ENCODE assay signal across 8 cellular contexts in genomic region chr17:30117548-30118155, GRCh38. TPM values are rescaled to one million over a fixed set of nuclear protein-coding genes. Genes with fewer than 3 reads are reported as not detected.
DNase-seq lines count a peak whose midpoint lies in the region; ATAC-seq and TF ChIP-seq lines count a peak whose summit lies in the region.

No MANE protein-coding gene starts in this region.

- H3K36me3 ChIP-seq in adipocyte (ENCODE audit: control insufficient read depth, insufficient read depth, low read length, severe bottlenecking), result peaks cover 16% of the 10 kb centered on the region
- H3K36me3 ChIP-seq in thoracic aorta, result peaks cover 3% of the 10 kb centered on the region

- peak overlapping the region; percentile 95 for H3K4me3 ChIP-seq in adipocyte (ENCODE audit: low read length)
- H3K4me3 ChIP-seq in thoracic aorta, result peak overlapping the region; percentile 91

- H3K27me3 ChIP-seq in adipocyte (replicated peaks; ENCODE audit: control insufficient read depth, insufficient read depth, low read length), result no peaks in the 10 kb centered on the region
- H3K27me3 ChIP-seq in layer of hippocampus (ENCODE audit: control insufficient read depth, insufficient read depth, low read length), result no peaks in the 10 kb centered on the region
- H3K27me3 ChIP-seq in thoracic aorta (replicated peaks; ENCODE audit: insufficient read depth), result no peaks in the 10 kb centered on the region

- no peaks in the 10 kb centered on the region for H3K27me3 Mint-ChIP-seq in activated CD8-positive, alpha-beta memory T cell treated with anti-CD3 and anti-CD28 coated beads, Interleukin-2, amount 10 ng/mL, durations not matched to agents 7 days and 5 days

- H3K4me3 Mint-ChIP-seq in activated CD8-positive, alpha-beta memory T cell treated with anti-CD3 and anti-CD28 coated beads, Interleukin-2, amount 10 ng/mL, durations not matched to agents 7 days and 5 days, result peak overlapping the region; percentile 99

- no peak for DNase-seq in activated CD8-positive, alpha-beta memory T cell treated with anti-CD3 and anti-CD28 coated beads, Interleukin-2, amount 10 ng/mL, durations not matched to agents 7 days and 5 days
- DNase-seq in activated CD8-positive, alpha-beta memory T cell treated with anti-CD3 and anti-CD28 coated beads, Interleukin-2, amount 50 U/mL, for 4 hours, result no peak
- DNase-seq in adipocyte (ENCODE audit: low read depth), result peak; percentile 42
- DNase-seq in thoracic aorta (ENCODE audit: low spot score), result no peak
- no peak for DNase-seq in NK-92 treated with Interleukin-12 subunit alpha and Interleukin-12 subunit beta, amount 100 ng/mL, for 24 hours (lab: John Stamatoyannopoulos, UW)

- H3K9me3 ChIP-seq in adipocyte (ENCODE audit: control insufficient read depth, low read length), result no peaks in the 10 kb centered on the region
- no peaks in the 10 kb centered on the region for H3K9me3 ChIP-seq in thoracic aorta

- H3K4me1 ChIP-seq in adipocyte (ENCODE audit: control insufficient read depth, insufficient read depth, low read length) (peaks cover 17% of the 10 kb centered on the region), thoracic aorta (ENCODE audit: control insufficient read depth in 1 of 2, low read depth in 2 of 2) (peaks cover 22 to 29% of the 10 kb centered on the region in 2 donors)

- no peak for TF ChIP-seq CTCF in thoracic aorta (IDR thresholded peaks at IDR 0.05)

- no peaks in the 10 kb centered on the region for H3K9me3 Mint-ChIP-seq in activated CD8-positive, alpha-beta memory T cell treated with anti-CD3 and anti-CD28 coated beads, Interleukin-2, amount 10 ng/mL, durations not matched to agents 7 days and 5 days (ENCODE audit: low read depth)

- H3K27ac Mint-ChIP-seq in activated CD8-positive, alpha-beta memory T cell treated with anti-CD3 and anti-CD28 coated beads, Interleukin-2, amount 10 ng/mL, durations not matched to agents 7 days and 5 days, result peak overlapping the region; percentile 99

- H3K9ac ChIP-seq in adipocyte (ENCODE audit: low read length), result peak overlapping the region; percentile 98

- H3K27ac ChIP-seq in layer of hippocampus (ENCODE audit: low read depth, low read length) (peak overlapping the region; percentile 88), thoracic aorta (peak overlapping the region; percentile 93 to 98)

- CTCF ChIA-PET in activated CD8-positive, alpha-beta memory T cell treated with anti-CD3 and anti-CD28 coated beads, Interleukin-2, amount 10 ng/mL, durations not matched to agents 7 days and 5 days (lab: Charles Lee), result interaction anchor here (0.8 to 4.5 kb wide), 10 partner anchors 9 to 224 kb away, joined by 3 to 27 read pairs (median 4); no protein-coding TSS in a partner anchor

- ATAC-seq in activated CD8-positive, alpha-beta memory T cell treated with anti-CD3 and anti-CD28 coated beads, Interleukin-2, amount 10 ng/mL, durations not matched to agents 7 days and 5 days, result no peak
- ATAC-seq in thoracic aorta (ENCODE audit: insufficient number of reproducible peaks, low FRiP score, low read depth) (no peak), HG02885 (IDR thresholded peaks at IDR 0.05; ENCODE audit: poor library complexity, unreplicated experiment) (no peak), HG03175 (IDR thresholded peaks at IDR 0.05; ENCODE audit: unreplicated experiment) (no peak)

- H3K4me1 Mint-ChIP-seq in activated CD8-positive, alpha-beta memory T cell treated with anti-CD3 and anti-CD28 coated beads, Interleukin-2, amount 10 ng/mL, durations not matched to agents 7 days and 5 days, result peaks cover 64% of the 10 kb centered on the region

- peaks cover 28% of the 10 kb centered on the region for H3K36me3 Mint-ChIP-seq in activated CD8-positive, alpha-beta memory T cell treated with anti-CD3 and anti-CD28 coated beads, Interleukin-2, amount 10 ng/mL, durations not matched to agents 7 days and 5 days

RNA-seq across cellular contexts. Expression of gene NSRP1, which starts 1.0 kb away (rescaled TPM):
- total RNA-seq in activated CD8-positive, alpha-beta memory T cell treated with anti-CD3 and anti-CD28 coated beads, Interleukin-2, amount 10 ng/mL, durations not matched to agents 7 days and 5 days, result 10 to 100 TPM; 24.0 to 30.9 TPM
- 10 to 100 TPM; 32.9 to 58.3 TPM for total RNA-seq in thoracic aorta
